22 cellular contexts compared by ENCODE assay signal in genomic region chr4:145153181-145153903, GRCh38. TPM values are rescaled to one million over a fixed set of nuclear protein-coding genes. Genes with fewer than 3 reads are reported as not detected.
A peak's percentile ranks its signal among the peaks of the same experiment; 100 is the strongest.
DNase-seq lines count a peak whose midpoint lies in the region; ATAC-seq, FAIRE-seq and TF ChIP-seq lines count a peak whose summit lies in the region.
"Had no signal": no experiment of that assay in that cellular context is flagged by ENCODE, and none has a peak within 500 bp of the region (broad histone marks: within the 10 kb centered on the region; RNA-seq: fewer than 3 reads in every experiment).

No MANE protein-coding gene starts in this region.

- 72% methylated on average over 2 of the region's 2 CpGs for WGBS in right cardiac atrium
- 61 to 71% (median 67%) methylated on average over 2 of the region's 2 CpGs for WGBS in small intestine, 3 donors
- 62 to 74% methylated on average over 2 of the region's 2 CpGs for WGBS in aorta, 2 donors

- FAIRE-seq in small intestine (lab: Jason Lieb, UNC): peak; percentile 72
- FAIRE-seq: astrocyte, K562 had no signal

- H3K27ac Mint-ChIP-seq in endothelial cell (ENCODE audit: unreplicated experiment): no peak overlapping the region
- H3K27ac Mint-ChIP-seq: activated B cell treated with CpG ODN at 0.5 μM for 24 hours; CD4-positive, alpha-beta T cell; nephron progenitor cell had no signal

- no peak for TF ChIP-seq CTCF in endothelial cell (IDR thresholded peaks at IDR 0.05; ENCODE audit: unreplicated experiment)

- intact Hi-C loops in right cardiac atrium (cut with DNase I) (loop anchor here in 1 of 4 donors (10.0 kb wide), 1 partner anchor 461 kb away; the partner anchor contains the start of gene MMAA), aorta (cut with DNase I) (loop anchor here (10.0 kb wide), 2 partner anchors 49 to 461 kb away; partner anchors contain the start of gene MMAA (in 1 of the 2))

- H3K27ac ChIP-seq in right cardiac atrium (ENCODE audit: low read length) (no peak overlapping the region), small intestine (ENCODE audit: low read depth in 1 of 2, low read length in 1 of 2) (no peak overlapping the region), aorta (ENCODE audit: low read depth in 1 of 2, low read length in 2 of 2) (no peak overlapping the region)

- DNase-seq in SK-MEL-5 (ENCODE audit: low read depth, low spot score) (peak; percentile 21), dermis blood vessel endothelial cell (peak; percentile 74), right cardiac atrium (no peak), small intestine (no peak), aorta (no peak), endothelial cell (ENCODE audit: low spot score) (no peak)
- DNase-seq: activated B cell treated with CpG ODN at 0.5 μM for 24 hours; activated CD8-positive, alpha-beta T cell treated with anti-CD3 and anti-CD28 coated beads, Interleukin-2, amount 10 ng/mL, durations not matched to agents 7 days and 5 days; activated naive CD4-positive, alpha-beta T cell treated with anti-CD3 and anti-CD28 coated beads, Interleukin-2, amount 10 ng/mL, durations not matched to agents 7 days and 5 days; CD4-positive, alpha-beta T cell; H7; head of caudate nucleus; NCI-H187 treated with DMSO at 0.1 percent for 48 hours; NCI-H2227 treated with DMSO at 0.1 percent for 48 hours; nephron progenitor cell; posterior cingulate gyrus; RPMI8226; stimulated activated CD4-positive, alpha-beta T cell treated with anti-CD3 and anti-CD28 coated beads, Interleukin-1b, Interleukin-23, amount 100 ng/mL, for 48 hours; testis had no signal

- peaks cover 20% of the 10 kb centered on the region for H3K36me3 Mint-ChIP-seq in endothelial cell (ENCODE audit: low read depth, unreplicated experiment)

- H3K9me3 Mint-ChIP-seq in endothelial cell (ENCODE audit: unreplicated experiment): no peaks in the 10 kb centered on the region
- H3K9me3 Mint-ChIP-seq: activated B cell treated with CpG ODN at 0.5 μM for 24 hours; activated naive CD4-positive, alpha-beta T cell treated with anti-CD3 and anti-CD28 coated beads, Interleukin-2, amount 10 ng/mL, durations not matched to agents 7 days and 5 days; CD4-positive, alpha-beta T cell; nephron progenitor cell had no signal

- H3K9me3 ChIP-seq in right cardiac atrium (ENCODE audit: control insufficient read depth, low read length): no peaks in the 10 kb centered on the region
- H3K9me3 ChIP-seq in small intestine (ENCODE audit: control insufficient read depth, low read depth): no peaks in the 10 kb centered on the region
- no peaks in the 10 kb centered on the region for H3K9me3 ChIP-seq in aorta (ENCODE audit: control insufficient read depth, low read length)
- H3K9me3 ChIP-seq: testis had no signal

- no peaks in the 10 kb centered on the region for H3K27me3 Mint-ChIP-seq in endothelial cell (ENCODE audit: unreplicated experiment)
- H3K27me3 Mint-ChIP-seq: activated B cell treated with CpG ODN at 0.5 μM for 24 hours; activated naive CD4-positive, alpha-beta T cell treated with anti-CD3 and anti-CD28 coated beads, Interleukin-2, amount 10 ng/mL, durations not matched to agents 7 days and 5 days; CD4-positive, alpha-beta T cell had no signal

- H3K27me3 ChIP-seq in right cardiac atrium (ENCODE audit: control insufficient read depth, insufficient read depth): no peaks in the 10 kb centered on the region
- H3K27me3 ChIP-seq in small intestine (ENCODE audit: control insufficient read depth in 2 of 2, insufficient read depth in 2 of 2, low read length in 2 of 2): no peaks in the 10 kb centered on the region
- H3K27me3 ChIP-seq in aorta (ENCODE audit: control insufficient read depth in 1 of 2, insufficient read depth in 2 of 2, low read length in 1 of 2): no peaks in the 10 kb centered on the region
- H3K27me3 ChIP-seq: testis had no signal

- ATAC-seq in right cardiac atrium: peak; percentile 56 to 72
- no peak for ATAC-seq in aorta (ENCODE audit: low FRiP score)
- no peak for ATAC-seq in HG03095 (IDR thresholded peaks at IDR 0.05; ENCODE audit: unreplicated experiment)
- ATAC-seq: activated CD8-positive, alpha-beta T cell treated with anti-CD3 and anti-CD28 coated beads, Interleukin-2, amount 10 ng/mL, durations not matched to agents 7 days and 5 days; K562 had no signal

- no peak overlapping the region for H3K4me3 ChIP-seq in right cardiac atrium (ENCODE audit: low read length)
- H3K4me3 ChIP-seq in small intestine (ENCODE audit: low read depth in 1 of 2, low read length in 2 of 2): no peak overlapping the region
- H3K4me3 ChIP-seq in aorta (ENCODE audit: low read length in 2 of 2): no peak overlapping the region
- H3K4me3 ChIP-seq: K562, testis had no signal

- H3K4me3 Mint-ChIP-seq in endothelial cell (ENCODE audit: unreplicated experiment): no peak overlapping the region
- H3K4me3 Mint-ChIP-seq: activated B cell treated with CpG ODN at 0.5 μM for 24 hours; activated CD8-positive, alpha-beta T cell treated with anti-CD3 and anti-CD28 coated beads, Interleukin-2, amount 10 ng/mL, durations not matched to agents 7 days and 5 days; activated naive CD4-positive, alpha-beta T cell treated with anti-CD3 and anti-CD28 coated beads, Interleukin-2, amount 10 ng/mL, durations not matched to agents 7 days and 5 days; CD4-positive, alpha-beta T cell; nephron progenitor cell had no signal

- H3K36me3 ChIP-seq in small intestine (ENCODE audit: control insufficient read depth in 2 of 2, insufficient read depth in 2 of 2, low read length in 2 of 2): peaks cover 10 to 29% of the 10 kb centered on the region in 2 donors
- peaks cover 2 to 6% of the 10 kb centered on the region in 2 donors for H3K36me3 ChIP-seq in aorta (ENCODE audit: control insufficient read depth in 1 of 2, insufficient read depth in 2 of 2, low read length in 1 of 2)

- peaks cover 2% of the 10 kb centered on the region for H3K4me1 ChIP-seq in right cardiac atrium (ENCODE audit: control insufficient read depth, insufficient read depth, low read length)
- no peaks in the 10 kb centered on the region for H3K4me1 ChIP-seq in small intestine (ENCODE audit: control insufficient read depth in 2 of 2, insufficient read depth in 1 of 2, low read depth in 1 of 2, low read length in 1 of 2)
- H3K4me1 ChIP-seq in aorta (ENCODE audit: control insufficient read depth in 1 of 2, insufficient read depth in 2 of 2, low read length in 2 of 2): no peaks in the 10 kb centered on the region

- peaks cover 10% of the 10 kb centered on the region for H3K4me1 Mint-ChIP-seq in endothelial cell (ENCODE audit: unreplicated experiment)
- H3K4me1 Mint-ChIP-seq: nephron progenitor cell had no signal

- in situ Hi-C loops in SK-MEL-5 (cut with HindIII; ENCODE audit: low pct_unique_long_range_greater_than_20kb, low sequenced_read_pairs): no loop called here

RNA-seq across cellular contexts. Expression of gene OTUD4, which starts 27.0 kb away (rescaled TPM):
- 10.6 and 11.5 TPM in 2 replicates for total RNA-seq in SK-MEL-5 (2014; rRNA removed; shearing (Covaris generic))
- 16.3 and 25.9 TPM in 2 replicates for polyA plus RNA-seq in SK-MEL-5 (2015; cell fraction: cytosol; rRNA removed)
- 46.9 and 51.9 TPM in 2 replicates for polyA plus RNA-seq in SK-MEL-5 (2015; cell fraction: nucleus; rRNA removed)
- total RNA-seq in dermis blood vessel endothelial cell: 29.5 and 35.9 TPM in 2 replicates
- 10 to 100 TPM; 27.0 to 27.6 (median 27.1) TPM for total RNA-seq in right cardiac atrium
- polyA plus RNA-seq in right cardiac atrium: 8.8 TPM
- 1 to 10 TPM; 7.3 to 9.1 (median 8.7) TPM for polyA plus RNA-seq in small intestine
- 10 to 100 TPM; 36.9 to 48.7 TPM for total RNA-seq in aorta
- 1 to 10 TPM; 5.6 to 8.7 TPM for polyA plus RNA-seq in aorta
- 43.1 TPM for total RNA-seq in endothelial cell (ENCODE audit: unreplicated experiment)

RNA-seq across cellular contexts. Expression of gene ABCE1, which starts 55.2 kb away (rescaled TPM):
- total RNA-seq in SK-MEL-5 (2014; rRNA removed; shearing (Covaris generic)): 115 and 142 TPM in 2 replicates
- polyA plus RNA-seq in SK-MEL-5 (2015; cell fraction: cytosol; rRNA removed): 58.1 and 69.9 TPM in 2 replicates
- 124 and 167 TPM in 2 replicates for polyA plus RNA-seq in SK-MEL-5 (2015; cell fraction: nucleus; rRNA removed)
- 197 and 253 TPM in 2 replicates for total RNA-seq in dermis blood vessel endothelial cell
- total RNA-seq in right cardiac atrium: 10 to 100 TPM; 29.7 to 41.9 (median 31.5) TPM
- 15.7 TPM for polyA plus RNA-seq in right cardiac atrium
- 10 to 100 TPM in 2 of 3 donors, 1 to 10 TPM in 1; 7.8 to 32.1 (median 10.8) TPM for polyA plus RNA-seq in small intestine
- 10 to 100 TPM; 39.2 to 43.9 TPM for total RNA-seq in aorta
- 10 to 100 TPM; 12.8 to 21.4 TPM for polyA plus RNA-seq in aorta
- 41.7 TPM for total RNA-seq in endothelial cell (ENCODE audit: unreplicated experiment)

RNA-seq across cellular contexts. Expression of gene ANAPC10, which starts 55.3 kb away (rescaled TPM):
- 18.9 and 22.5 TPM in 2 replicates for total RNA-seq in SK-MEL-5 (2014; rRNA removed; shearing (Covaris generic))
- 10.8 and 12.2 TPM in 2 replicates for polyA plus RNA-seq in SK-MEL-5 (2015; cell fraction: cytosol; rRNA removed)
- 11.8 and 16.0 TPM in 2 replicates for polyA plus RNA-seq in SK-MEL-5 (2015; cell fraction: nucleus; rRNA removed)
- 27.6 and 35.6 TPM in 2 replicates for total RNA-seq in dermis blood vessel endothelial cell
- 10 to 100 TPM; 14.7 to 17.7 (median 16.3) TPM for total RNA-seq in right cardiac atrium
- 21.0 TPM for polyA plus RNA-seq in right cardiac atrium
- 10 to 100 TPM; 10.1 to 13.9 (median 11.6) TPM for polyA plus RNA-seq in small intestine
- 10 to 100 TPM; 20.2 to 22.8 TPM for total RNA-seq in aorta
- 10 to 100 TPM; 12.9 to 18.7 TPM for polyA plus RNA-seq in aorta
- total RNA-seq in endothelial cell (ENCODE audit: unreplicated experiment): 20.2 TPM

Comparison
In these comparisons a context has a peak if more than half of its experiments do, and no peak if none do; other contexts are left out.
1. DNase-seq: peak in SK-MEL-5 (single experiment) and dermis blood vessel endothelial cell (single experiment); none in right cardiac atrium (0 of 3), small intestine (single experiment), aorta (0 of 2) and endothelial cell (single experiment).
2. ATAC-seq: peak in right cardiac atrium (2 of 2); none in aorta (single experiment) and HG03095 (single experiment).